Comparison of ENCODE assay signal across 7 cellular contexts in the genomic region with DNA sequence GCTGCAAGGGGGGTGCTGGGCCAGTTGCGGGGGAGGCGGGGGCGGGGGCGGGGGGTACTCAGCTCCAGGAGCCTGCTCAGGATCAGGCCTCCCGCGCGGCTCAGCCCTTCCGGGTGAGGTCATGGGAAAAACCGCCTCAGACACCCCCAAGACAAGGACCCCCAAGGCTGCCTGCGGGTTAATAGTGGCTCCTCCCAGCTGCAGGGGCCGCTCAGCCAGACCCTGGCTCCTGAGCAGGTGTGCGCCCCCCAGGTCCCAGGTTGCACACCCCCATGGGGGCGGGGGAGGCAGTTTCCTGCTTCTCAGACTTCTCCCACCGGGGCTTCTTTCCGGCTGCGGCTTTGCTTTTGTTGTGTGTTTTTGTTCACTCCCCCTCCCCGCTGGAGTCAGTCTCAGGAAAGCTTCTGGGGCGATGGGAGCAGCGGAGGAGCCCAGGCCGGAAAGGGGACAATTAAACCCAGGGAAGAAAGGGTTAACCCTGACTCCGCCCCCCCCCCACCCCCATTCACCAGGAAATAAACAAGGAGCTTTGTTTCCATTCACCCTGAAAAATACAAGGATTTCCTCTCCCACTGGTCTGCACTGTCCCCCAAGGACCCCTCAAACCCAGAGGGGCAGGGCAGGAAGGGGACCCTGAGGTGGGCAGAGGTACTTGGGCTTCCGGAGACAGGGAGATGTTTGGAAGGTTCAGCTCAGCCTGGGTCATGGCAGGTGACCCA. TPM values are rescaled to one million over a fixed set of nuclear protein-coding genes. Genes with fewer than 3 reads are reported as not detected.
DNase-seq lines count a peak whose midpoint lies in the region; ATAC-seq, FAIRE-seq and TF ChIP-seq lines count a peak whose summit lies in the region.

No MANE protein-coding gene starts in this region.

- no peak overlapping the region for H3K4me3 ChIP-seq in neutrophil (ENCODE audit: low read depth in 1 of 2, low read length in 1 of 2)
- no peak overlapping the region for H3K4me3 ChIP-seq in Caco-2 (ENCODE audit: low read depth, low read length)

- peak overlapping the region; percentile 23 for H3K27ac ChIP-seq in neutrophil

- H3K4me1 ChIP-seq in neutrophil (ENCODE audit: control insufficient read depth in 1 of 2, insufficient read depth in 1 of 2, low read depth in 1 of 2, low read length in 1 of 2) (peaks cover 14 to 27% of the 10 kb centered on the region in 2 experiments), Caco-2 (no peaks in the 10 kb centered on the region)

- peak; percentile 80 for FAIRE-seq in GM12891 (lab: Jason Lieb, UNC)

- no peaks in the 10 kb centered on the region for H3K9me3 Mint-ChIP-seq in Caco-2 (ENCODE audit: unreplicated experiment)

- CTCF ChIA-PET in Caco-2 (lab: Charles Lee): interaction anchor here (0.7 kb wide), 1 partner anchor 205 kb away, joined by 3 read pairs; no protein-coding TSS in a partner anchor

- BruUV-seq in Caco-2 (replicated peaks; lab: Mats Ljungman, UMichigan): no TSS peak

- H3K36me3 ChIP-seq in neutrophil: no peaks in the 10 kb centered on the region
- H3K36me3 ChIP-seq in Caco-2 (ENCODE audit: control insufficient read depth, insufficient read depth, low read length): no peaks in the 10 kb centered on the region

- H3K27ac Mint-ChIP-seq in Caco-2 (ENCODE audit: unreplicated experiment): no peak overlapping the region

- H3K4me3 Mint-ChIP-seq in Caco-2 (ENCODE audit: unreplicated experiment): no peak overlapping the region

- no peak for TF ChIP-seq POLR2A in GM12891 (IDR thresholded peaks at IDR 0.05; ENCODE audit: low read depth, low read length)

- no peaks in the 10 kb centered on the region for H3K27me3 Mint-ChIP-seq in Caco-2 (ENCODE audit: insufficient read depth, unreplicated experiment)

- peaks cover 50% of the 10 kb centered on the region for H3K27me3 ChIP-seq in neutrophil
- no peaks in the 10 kb centered on the region for H3K27me3 ChIP-seq in Caco-2 (replicated peaks; ENCODE audit: control insufficient read depth, insufficient read depth, low read length)

- POLR2A ChIA-PET in Caco-2 (lab: Charles Lee): interaction anchor here (0.7 kb wide), 1 partner anchor 17 kb away, joined by 16 read pairs; no protein-coding TSS in a partner anchor

- DNase-seq in GM12891 (ENCODE audit: insufficient read length, low spot score): no peak
- DNase-seq in NCI-H2171 (lab: John Stamatoyannopoulos, UW): peak; percentile 39
- peak; percentile 12 for DNase-seq in effector CD8-positive, alpha-beta T cell (lab: John Stamatoyannopoulos, UW)
- no peak for DNase-seq in Caco-2
- DNase-seq in epidermal melanocyte (ENCODE audit: insufficient read length, low spot score): no peak

- TF ChIP-seq CTCF in neutrophil (IDR thresholded peaks at IDR 0.05) (no peak), Caco-2 (IDR thresholded peaks at IDR 0.05; ENCODE audit: insufficient read depth in 1 of 2, low read depth in 1 of 2, low read length in 1 of 2, severe bottlenecking in 1 of 2, unreplicated experiment in 1 of 2) (no peak)

- H3K4me1 Mint-ChIP-seq in Caco-2 (ENCODE audit: low read depth, unreplicated experiment): no peaks in the 10 kb centered on the region

- intact Hi-C loops in Caco-2 (cut with micrococcal nuclease; ENCODE audit: unreplicated experiment): no loop called here

- H3K9me3 ChIP-seq in neutrophil (no peaks in the 10 kb centered on the region), Caco-2 (no peaks in the 10 kb centered on the region)

- ATAC-seq in GM19467 (IDR thresholded peaks at IDR 0.05; ENCODE audit: unreplicated experiment): no peak

- H3K36me3 Mint-ChIP-seq in Caco-2 (ENCODE audit: insufficient read depth, unreplicated experiment): no peaks in the 10 kb centered on the region

TF ChIP-seq in GM12891, 5 proteins besides CTCF, POLR2A, EP300 and RAD21:
- no peak for TF ChIP-seq PAX5 (IDR thresholded peaks at IDR 0.05; ENCODE audit: insufficient read depth, low read length, severe bottlenecking)
- TF ChIP-seq POU2F2 (IDR thresholded peaks at IDR 0.05; ENCODE audit: low read depth, low read length): no peak
- TF ChIP-seq TAF1 (IDR thresholded peaks at IDR 0.05; ENCODE audit: low read depth, low read length): no peak
- TF ChIP-seq SPI1 (IDR thresholded peaks at IDR 0.05; ENCODE audit: low read depth, low read length): no peak
- TF ChIP-seq POLR2AphosphoS5 (IDR thresholded peaks at IDR 0.05; ENCODE audit: low read depth, low read length): no peak
TF ChIP-seq in GM12891: peak in this region for 0.

RNA-seq across cellular contexts. Expression of a gene that starts 42.3 kb away (rescaled TPM):
- polyA plus RNA-seq in GM12891 (2012; ENCODE audit: low read depth, missing spikeins): 7.0 TPM
- total RNA-seq in Caco-2 (2022): 5.5 and 6.3 TPM in 2 replicates

Comparison
In these comparisons a context has a peak if more than half of its experiments do, and no peak if none do; other contexts are left out.
1. DNase-seq: peak in NCI-H2171 (single experiment) and effector CD8-positive, alpha-beta T cell (single experiment); none in GM12891 (single experiment), Caco-2 (0 of 2) and epidermal melanocyte (single experiment).